In the genomic region with DNA sequence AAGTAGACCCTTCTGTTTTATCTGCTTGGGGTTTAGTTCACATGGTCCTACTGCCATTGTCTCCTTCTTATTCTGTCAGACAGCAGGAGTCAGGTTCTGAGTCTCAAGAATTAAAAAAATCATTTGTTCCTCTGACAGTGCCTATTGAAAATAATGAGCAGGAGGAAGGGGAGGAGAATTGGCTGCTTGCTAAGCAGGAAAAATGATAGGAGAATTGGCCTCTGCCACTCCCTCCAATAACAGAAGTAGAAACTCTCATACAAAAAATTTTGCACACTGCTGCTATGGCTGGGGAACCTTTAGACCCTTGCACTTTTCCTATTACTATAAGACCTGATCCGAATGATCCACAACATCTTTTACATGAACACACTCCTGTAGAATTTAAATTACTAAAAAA, we compare ENCODE assay signal across 22 cellular contexts. TPM values are rescaled to one million over a fixed set of nuclear protein-coding genes. Genes with fewer than 3 reads are reported as not detected.
DNase-seq lines count a peak whose midpoint lies in the region; ATAC-seq, FAIRE-seq and TF ChIP-seq lines count a peak whose summit lies in the region.
"Had no signal": no experiment of that assay in that cellular context is flagged by ENCODE, and none has a peak within 500 bp of the region (broad histone marks: within the 10 kb centered on the region; RNA-seq: fewer than 3 reads in every experiment).

No MANE protein-coding gene starts in this region.

- H2AFZ ChIP-seq in GM23338 (peak overlapping the region; percentile 95), K562 (ENCODE audit: low read depth, low read length) (peak overlapping the region; percentile 35)

- H3K27ac Mint-ChIP-seq in GM23338 (no peak overlapping the region), nephron (peak overlapping the region in 2 of 3 experiments; percentile 3 to 28)
- H3K27ac Mint-ChIP-seq in activated CD4-positive, alpha-beta memory T cell treated with anti-CD3 and anti-CD28 coated beads for 36 hours, result no peak overlapping the region
- H3K27ac Mint-ChIP-seq: CD4-positive, alpha-beta memory T cell; IgD-negative memory B cell had no signal

- H3K4me1 Mint-ChIP-seq in GM23338 (peaks cover 16% of the 10 kb centered on the region; the same call in 2 of the 3 replicates), nephron (peaks cover 17% of the 10 kb centered on the region)
- H3K4me1 Mint-ChIP-seq in activated CD4-positive, alpha-beta memory T cell treated with anti-CD3 and anti-CD28 coated beads for 36 hours (ENCODE audit: low read depth), result no peaks in the 10 kb centered on the region
- H3K4me1 Mint-ChIP-seq: CD4-positive, alpha-beta memory T cell; IgD-negative memory B cell had no signal

- TF ChIP-seq POLR2A in K562 (conservative IDR thresholded peaks at IDR 0.05), result no peak
- TF ChIP-seq POLR2A in stomach (IDR thresholded peaks at IDR 0.05), result no peak

- no peak overlapping the region for H3K4me3 Mint-ChIP-seq in GM23338
- no peak overlapping the region for H3K4me3 Mint-ChIP-seq in nephron
- no peak overlapping the region for H3K4me3 Mint-ChIP-seq in activated CD4-positive, alpha-beta memory T cell treated with anti-CD3 and anti-CD28 coated beads for 36 hours
- H3K4me3 Mint-ChIP-seq: CD4-positive, alpha-beta memory T cell; IgD-negative memory B cell had no signal

- H3K4me1 ChIP-seq in GM23338 (ENCODE audit: insufficient read depth) (peaks cover 13% of the 10 kb centered on the region), K562 (replicated peaks in 1 of 2; ENCODE audit: control insufficient read depth in 2 of 2, insufficient read depth in 2 of 2, low read length in 2 of 2) (peaks cover 21 to 30% of the 10 kb centered on the region in 2 experiments), stomach (peaks cover 6 to 19% (median 16%) of the 10 kb centered on the region in 4 donors)
- H3K4me1 ChIP-seq: A549, BE2C had no signal

- H3K36me3 ChIP-seq in GM23338 (ENCODE audit: insufficient read depth), result no peaks in the 10 kb centered on the region
- H3K36me3 ChIP-seq in K562 (ENCODE audit: control insufficient read depth, insufficient read depth, low read length), result no peaks in the 10 kb centered on the region
- no peaks in the 10 kb centered on the region for H3K36me3 ChIP-seq in stomach
- H3K36me3 ChIP-seq: BE2C had no signal

- no peak overlapping the region for H3K9ac ChIP-seq in K562 (ENCODE audit: insufficient read depth in 1 of 2, low read depth in 2 of 2, low read length in 2 of 2)

- in situ Hi-C loops in K562 (cut with MboI), result no loop called here

- H3K9me2 ChIP-seq in GM23338 (ENCODE audit: insufficient read depth), result no peaks in the 10 kb centered on the region

- CTCF ChIA-PET in K562 (lab: Yijun Ruan, JAX; ENCODE audit: low intra/inter-chr PET ratio), result no interaction called here
- CTCF ChIA-PET in activated CD4-positive, alpha-beta memory T cell treated with anti-CD3 and anti-CD28 coated beads for 36 hours (lab: Charles Lee), result no interaction called here

- H3K27me3 ChIP-seq in GM23338 (ENCODE audit: insufficient read depth) (no peaks in the 10 kb centered on the region), K562 (ENCODE audit: control insufficient read depth in 2 of 2, insufficient read depth in 2 of 2, low read length in 2 of 2) (no peaks in the 10 kb centered on the region), stomach (no peaks in the 10 kb centered on the region)
- H3K27me3 ChIP-seq: BE2C had no signal

- TF ChIP-seq RAD21 in K562 (CRISPR knock-in tag; conservative IDR thresholded peaks at IDR 0.05 in 1 of 2, IDR thresholded peaks at IDR 0.05 in 1 of 2), result no peak

- H3K4me3 ChIP-seq in GM23338, result no peak overlapping the region
- no peak overlapping the region for H3K4me3 ChIP-seq in K562
- no peak overlapping the region for H3K4me3 ChIP-seq in stomach
- H3K4me3 ChIP-seq: A549 had no signal

- no peaks in the 10 kb centered on the region for H3K9me1 ChIP-seq in K562 (ENCODE audit: control insufficient read depth, insufficient read depth, low read length)

- FAIRE-seq in K562 (lab: Jason Lieb, UNC), result no peak
- FAIRE-seq: A549, D721Med, GM12892, GM19239, H54 had no signal

- DNase-seq in GM23338 (ENCODE audit: low spot score) (no peak), K562 (ENCODE audit: extremely low read depth in 1 of 4, low spot score in 3 of 4) (no peak), stomach (no peak), HuH-7.5 (ENCODE audit: low spot score) (no peak)
- DNase-seq in activated CD4-positive, alpha-beta memory T cell treated with anti-CD3 and anti-CD28 coated beads for 36 hours, result no peak
- DNase-seq: BE2C; CD4-positive, alpha-beta memory T cell; COR-L47; DMS153; DMS79 treated with DMSO at 0.1 percent for 48 hours; EL; GDM1 had no signal

- POLR2A ChIA-PET in K562 (lab: Yijun Ruan, JAX), result no interaction called here
- POLR2A ChIA-PET in activated CD4-positive, alpha-beta memory T cell treated with anti-CD3 and anti-CD28 coated beads for 36 hours (lab: Charles Lee), result no interaction called here

- H3K79me2 ChIP-seq in GM23338 (replicated peaks; ENCODE audit: insufficient read depth) (no peaks in the 10 kb centered on the region), K562 (ENCODE audit: control insufficient read depth, insufficient read depth, low read length) (no peaks in the 10 kb centered on the region)

- WGBS in K562 (ENCODE audit: insufficient coverage, low coverage, missing lambda C conversion rate), result 27% methylated on average over 1 of the region's 1 CpG
- WGBS in stomach, 5 donors, result 36 to 50% (median 45%) methylated on average over 1 of the region's 1 CpG

- no peaks in the 10 kb centered on the region for H4K20me1 ChIP-seq in GM23338 (replicated peaks; ENCODE audit: insufficient read depth)
- H4K20me1 ChIP-seq in K562 (replicated peaks; ENCODE audit: control insufficient read depth, insufficient read depth, low read length), result no peaks in the 10 kb centered on the region

- TF ChIP-seq CTCF in GM23338 (conservative IDR thresholded peaks at IDR 0.05; ENCODE audit: low read depth in 2 of 2) (no peak), K562 (IDR thresholded peaks at IDR 0.05 in 2 of 3, conservative IDR thresholded peaks at IDR 0.05 in 1 of 3; ENCODE audit: insufficient read depth in 2 of 3, low read depth in 1 of 3, low read length in 3 of 3) (no peak), nephron (IDR thresholded peaks at IDR 0.05; ENCODE audit: unreplicated experiment in 3 of 3) (no peak), stomach (IDR thresholded peaks at IDR 0.05) (no peak)

- no TSS peak for BruUV-seq in K562 (replicated peaks; lab: Mats Ljungman, UMichigan)

- H3K9me3 ChIP-seq in K562 (replicated peaks; ENCODE audit: control insufficient read depth, insufficient read depth, low read depth, low read length), result peaks cover 2% of the 10 kb centered on the region; the same call in 1 of the 2 replicates
- H3K9me3 ChIP-seq in stomach, result no peaks in the 10 kb centered on the region
- H3K9me3 ChIP-seq: A549, BE2C had no signal

- TF ChIP-seq EP300 in K562 (IDR thresholded peaks at IDR 0.05; ENCODE audit: low read length) (no peak), stomach (IDR thresholded peaks at IDR 0.05) (no peak)

- H3K4me2 ChIP-seq in GM23338, result no peak overlapping the region
- H3K4me2 ChIP-seq in K562 (ENCODE audit: insufficient read depth, low read length), result peak overlapping the region; percentile 61; the same call in 1 of the 2 replicates
- H3K4me2 ChIP-seq: A549 had no signal

- H3K27ac ChIP-seq in GM23338 (ENCODE audit: low read depth) (no peak overlapping the region), K562 (ENCODE audit: extremely low read depth, low read depth, low read length) (peak overlapping the region; percentile 48), stomach (peak overlapping the region in 4 of 5 donors; percentile 4 to 62 (median 38))
- H3K27ac ChIP-seq: A549, C4-2B had no signal

- H3K27me3 Mint-ChIP-seq in GM23338 (ENCODE audit: insufficient read depth, low read depth, poor library complexity) (no peaks in the 10 kb centered on the region), nephron (ENCODE audit: low read depth) (peaks cover under 1% of the 10 kb centered on the region)
- H3K27me3 Mint-ChIP-seq in activated CD4-positive, alpha-beta memory T cell treated with anti-CD3 and anti-CD28 coated beads for 36 hours, result no peaks in the 10 kb centered on the region

- H3K9me3 Mint-ChIP-seq in GM23338, result peaks cover 6% of the 10 kb centered on the region; the same call in 1 of the 3 replicates
- no peaks in the 10 kb centered on the region for H3K9me3 Mint-ChIP-seq in nephron
- H3K9me3 Mint-ChIP-seq in activated CD4-positive, alpha-beta memory T cell treated with anti-CD3 and anti-CD28 coated beads for 36 hours, result no peaks in the 10 kb centered on the region
- H3K9me3 Mint-ChIP-seq: CD4-positive, alpha-beta memory T cell; IgD-negative memory B cell had no signal

- intact Hi-C loops in K562 (cut with micrococcal nuclease) (loop anchor here (2.0 kb wide), 1 partner anchor 21 kb away; no protein-coding TSS in a partner anchor), stomach (cut with DNase I; ENCODE audit: low total_unique reads) (no loop called here)
- intact Hi-C loops in activated CD4-positive, alpha-beta memory T cell treated with anti-CD3 and anti-CD28 coated beads for 36 hours (cut with micrococcal nuclease), result no loop called here

- ATAC-seq in GM23338 (no peak), K562 (peak; percentile 39)
- ATAC-seq: A549 had no signal

- H3K36me3 Mint-ChIP-seq in GM23338 (ENCODE audit: low read depth), result no peaks in the 10 kb centered on the region
- H3K36me3 Mint-ChIP-seq in nephron (ENCODE audit: low read depth), result no peaks in the 10 kb centered on the region
- H3K36me3 Mint-ChIP-seq in activated CD4-positive, alpha-beta memory T cell treated with anti-CD3 and anti-CD28 coated beads for 36 hours, result no peaks in the 10 kb centered on the region
- H3K36me3 Mint-ChIP-seq: CD4-positive, alpha-beta memory T cell had no signal

- H3F3A ChIP-seq in GM23338 (replicated peaks; ENCODE audit: low read depth), result no peaks in the 10 kb centered on the region

RNA-seq across cellular contexts. Expression of gene OR13A1, which starts 35.7 kb away (rescaled TPM):
- total RNA-seq in GM23338 (2014; rRNA removed; shearing (Covaris generic)), result 0.12 TPM in 1 of 2 replicates, not detected in the other
- polyA plus RNA-seq in GM23338 (2016; fragmentation: Nextera tagmentation; extraction: Ambion mirVana) (0.09 and 0.21 TPM in 2 replicates), K562 (2011; rRNA removed) (0.06 and 0.08 TPM in 2 replicates), K562 (2014; fragmentation: Illumina TruSeq; extraction: Trizol) (0.06 TPM in 1 of 2 replicates, not detected in the other), K562 (2014; fragmentation: Nextera tagmentation; extraction: Ambion mirVana) (under 1 TPM; 0.03 to 0.10 TPM), K562 (2014; rRNA removed) (0.04 TPM in 1 of 2 replicates, not detected in the other), stomach (under 1 TPM in 1 of 3 donors, not detected in 2; 0.40 TPM)
- total RNA-seq in K562 (2011; cell fraction: chromatin; rRNA removed; ENCODE audit: low replicate concordance), result not detected in 2 replicates
- total RNA-seq in K562 (2011; cell fraction: nucleolus; rRNA removed), result not detected in 2 replicates
- 0.22 TPM in 1 of 2 replicates, not detected in the other for total RNA-seq in K562 (2011; cell fraction: nucleoplasm; rRNA removed)
- total RNA-seq in K562 (2014; rRNA removed) (not detected in 2 replicates), K562 (2014; rRNA removed; fragmentation: Illumina TruSeq; extraction: Trizol) (not detected in 2 replicates), K562 (2015; rRNA removed; fragmentation: Illumina TruSeq; extraction: Trizol) (0.11 TPM in 1 of 2 replicates, not detected in the other), K562 (2021) (0.07 and 0.13 TPM in 2 replicates), stomach (not detected)
- 0.01 and 0.19 TPM in 2 replicates for polyA plus RNA-seq in K562 (2011; cell fraction: cytosol; rRNA removed)
- polyA plus RNA-seq in K562 (2011; cell fraction: nucleus; rRNA removed), result 0.17 and 0.20 TPM in 2 replicates
- polyA plus RNA-seq in K562 (2012), result 0.12 and 0.17 TPM in 2 replicates
- polyA minus RNA-seq in K562 (2011; rRNA and poly(A)+ RNA removed), result not detected in 2 replicates
- polyA minus RNA-seq in K562 (2011; cell fraction: cytosol; rRNA and poly(A)+ RNA removed), result not detected in 2 replicates
- 0.13 TPM in 1 of 2 replicates, not detected in the other for polyA minus RNA-seq in K562 (2011; cell fraction: nucleus; rRNA and poly(A)+ RNA removed)
- total RNA-seq in activated CD4-positive, alpha-beta memory T cell treated with anti-CD3 and anti-CD28 coated beads for 36 hours, result not detected
- total RNA-seq: CD4-positive, alpha-beta memory T cell; HT-29 had no signal
- polyA plus RNA-seq: AG04450 had no signal

Comparison
In these comparisons a context has a peak if more than half of its experiments do, and no peak if none do; other contexts are left out.
1. H3K27ac Mint-ChIP-seq: peak in nephron (2 of 3); none in GM23338 (single experiment) and activated CD4-positive, alpha-beta memory T cell treated with anti-CD3 and anti-CD28 coated beads for 36 hours (single experiment).